Comparison of ENCODE assay signal across 13 cellular contexts in genomic region chr16:29696881-29697331, GRCh38. TPM values are rescaled to one million over a fixed set of nuclear protein-coding genes. Genes with fewer than 3 reads are reported as not detected.
DNase-seq lines count a peak whose midpoint lies in the region; ATAC-seq and TF ChIP-seq lines count a peak whose summit lies in the region.
"Had no signal": no experiment of that assay in that cellular context is flagged by ENCODE, and none has a peak within 500 bp of the region (broad histone marks: within the 10 kb centered on the region; RNA-seq: fewer than 3 reads in every experiment).

No MANE protein-coding gene starts in this region.

- no peak overlapping the region for H3K4me3 Mint-ChIP-seq in CD14-positive monocyte

- H3K9me1 ChIP-seq in IMR-90 (ENCODE audit: insufficient read depth, low read length): no peaks in the 10 kb centered on the region

- no peak overlapping the region for H2AK5ac ChIP-seq in IMR-90 (ENCODE audit: low read depth, low read length)

- peaks cover 9 to 15% (median 10%) of the 10 kb centered on the region in 3 donors for H3K27me3 Mint-ChIP-seq in CD14-positive monocyte (ENCODE audit: low read depth in 3 of 3)

- no peak overlapping the region for H4K91ac ChIP-seq in IMR-90 (ENCODE audit: insufficient read depth, low read depth, low read length)

- H3K9me3 Mint-ChIP-seq in CD14-positive monocyte: peaks cover 8 to 25% (median 20%) of the 10 kb centered on the region in 7 donors

- H3K4me1 ChIP-seq in IMR-90 (ENCODE audit: control insufficient read depth, insufficient read depth, low read length) (no peaks in the 10 kb centered on the region), osteoblast (ENCODE audit: insufficient read depth, low read length) (peaks cover 2% of the 10 kb centered on the region)

- intact Hi-C loops in CD14-positive monocyte (cut with micrococcal nuclease): loop anchor here (5.0 to 10.0 kb wide), 2 partner anchors 310 to 328 kb away; partner anchors contain the start of gene C16orf92 (in 1 of the 2)
- intact Hi-C loops in IMR-90 (cut with micrococcal nuclease): no loop called here

- POLR2A ChIA-PET in IMR-90 (lab: Charles Lee; ENCODE audit: unreplicated experiment): no interaction called here

- no peak overlapping the region for H2AFZ ChIP-seq in IMR-90 (replicated peaks; ENCODE audit: low read length, poor library complexity)
- H2AFZ ChIP-seq in osteoblast (ENCODE audit: low read length): no peak overlapping the region
- H2AFZ ChIP-seq: GM23248 had no signal

- H3K36me3 Mint-ChIP-seq in CD14-positive monocyte: peaks cover 0 to 2% of the 10 kb centered on the region in 2 donors
- H3K36me3 Mint-ChIP-seq: CD4-positive, CD25-positive, alpha-beta regulatory T cell had no signal

- no peaks in the 10 kb centered on the region for H4K20me1 ChIP-seq in IMR-90 (ENCODE audit: insufficient read depth, low read length)
- H4K20me1 ChIP-seq in osteoblast (ENCODE audit: insufficient read depth, low read length): no peaks in the 10 kb centered on the region

- no peak overlapping the region for H2BK20ac ChIP-seq in IMR-90 (ENCODE audit: low read depth, low read length)

- TF ChIP-seq POLR2A in IMR-90 (IDR thresholded peaks at IDR 0.05; ENCODE audit: low read depth, low read length): no peak

- no peak overlapping the region for H3K4me3 ChIP-seq in IMR-90 (ENCODE audit: insufficient read depth, low read depth, low read length)
- no peak overlapping the region for H3K4me3 ChIP-seq in osteoblast (ENCODE audit: insufficient read depth, low read length)
- H3K4me3 ChIP-seq: A549, GM23248 had no signal

- H3K27ac Mint-ChIP-seq in CD14-positive monocyte: no peak overlapping the region

- H2AK9ac ChIP-seq in IMR-90 (replicated peaks; ENCODE audit: low read depth, low read length, poor library complexity): peak overlapping the region; percentile 28

- H3K18ac ChIP-seq in IMR-90 (ENCODE audit: low read depth, low read length): no peak overlapping the region

- no peak overlapping the region for H4K8ac ChIP-seq in IMR-90 (ENCODE audit: low read depth in 2 of 2, low read length in 2 of 2)

- H3K79me2 ChIP-seq in osteoblast (ENCODE audit: insufficient read depth, low read length): no peaks in the 10 kb centered on the region

- dilution Hi-C loops in IMR-90 (cut with HindIII; ENCODE audit: low sequenced_read_pairs, unreplicated experiment): no loop called here

- no peak for ATAC-seq in IMR-90 (ENCODE audit: low read depth)
- no peak for ATAC-seq in HG03159 (IDR thresholded peaks at IDR 0.05; ENCODE audit: unreplicated experiment)
- ATAC-seq: A549 had no signal

- no peak for TF ChIP-seq RAD21 in IMR-90 (IDR thresholded peaks at IDR 0.05; ENCODE audit: low read length)

- no peak overlapping the region for H3K56ac ChIP-seq in IMR-90 (ENCODE audit: extremely low read depth, insufficient read depth, low read length)

- no peak overlapping the region for H3K27ac ChIP-seq in IMR-90 (ENCODE audit: insufficient read depth, low read length)
- no peak overlapping the region for H3K27ac ChIP-seq in osteoblast (ENCODE audit: low read depth, low read length)
- H3K27ac ChIP-seq: A549, GM23248 had no signal

- in situ Hi-C loops in IMR-90 (cut with MboI; ENCODE audit: low sequenced_read_pairs): loop anchor here (10.0 kb wide), 2 partner anchors 62 to 328 kb away; partner anchors contain the start of gene C16orf92

- no peak overlapping the region for H3K4ac ChIP-seq in IMR-90 (ENCODE audit: low read depth, low read length)

- H2BK5ac ChIP-seq in IMR-90 (ENCODE audit: low read depth, low read length, poor library complexity, severe bottlenecking): no peak overlapping the region

- no peak overlapping the region for H2BK15ac ChIP-seq in IMR-90 (ENCODE audit: low read depth, low read length)

- no peak overlapping the region for H2BK120ac ChIP-seq in IMR-90 (ENCODE audit: low read depth, low read length)

- H3K4me2 ChIP-seq in IMR-90 (ENCODE audit: low read depth, low read length) (no peak overlapping the region), osteoblast (ENCODE audit: insufficient read depth, low read length) (no peak overlapping the region)
- H3K4me2 ChIP-seq: A549 had no signal

- H3K79me1 ChIP-seq in IMR-90 (ENCODE audit: low read depth in 1 of 2, low read length in 2 of 2): no peaks in the 10 kb centered on the region

- peaks cover 10% of the 10 kb centered on the region; the same call in 1 of the 2 replicates for H3K27me3 ChIP-seq in IMR-90 (ENCODE audit: control insufficient read depth, insufficient read depth, low read length)
- H3K27me3 ChIP-seq in osteoblast (ENCODE audit: insufficient read depth, low read length): peaks cover 10% of the 10 kb centered on the region

- H4K5ac ChIP-seq in IMR-90 (ENCODE audit: low read depth, low read length): no peak overlapping the region

- H3K4me1 Mint-ChIP-seq in CD14-positive monocyte: peaks cover 15% of the 10 kb centered on the region

- TF ChIP-seq CTCF in CD14-positive monocyte (IDR thresholded peaks at IDR 0.05) (no peak), IMR-90 (conservative IDR thresholded peaks at IDR 0.05; ENCODE audit: low read depth, low read length) (no peak), osteoblast (IDR thresholded peaks at IDR 0.05; ENCODE audit: extremely low read depth, low read depth, low read length) (no peak)

- H3K9ac ChIP-seq in IMR-90 (ENCODE audit: low read depth, low read length): no peak overlapping the region
- H3K9ac ChIP-seq: GM23248 had no signal

- WGBS in IMR-90 (ENCODE audit: extremely low coverage in 2 of 2, insufficient read length in 1 of 2), 2 experiments: 90% methylated on average over 9 of the region's 21 CpGs; no CpG with 5 or more reads in 1 of the 2 experiments

- no TSS peak for BruUV-seq in IMR-90 (replicated peaks; lab: Mats Ljungman, UMichigan)

- DNase-seq in CD14-positive monocyte (ENCODE audit: low spot score): peak; percentile 43
- no peak for DNase-seq in IMR-90
- DNase-seq in iPS-NIHi11 (ENCODE audit: low spot score): peak; percentile 3
- DNase-seq in osteoblast (ENCODE audit: insufficient read length, low spot score, missing footprints): peak; percentile 53
- no peak for DNase-seq in T-helper 1 cell
- DNase-seq in activated CD4-positive, alpha-beta T cell treated with anti-CD3 and anti-CD28 coated beads, Interleukin-2, amount 50 U/mL, for 48 hours: no peak
- DNase-seq: CD4-positive, CD25-positive, alpha-beta regulatory T cell; GM23248; KBM-7 had no signal

- H3K23ac ChIP-seq in IMR-90 (ENCODE audit: low read depth, low read length): no peak overlapping the region

- H3K14ac ChIP-seq in IMR-90 (replicated peaks; ENCODE audit: low read depth, low read length): no peak overlapping the region

- H3K36me3 ChIP-seq in IMR-90 (ENCODE audit: control insufficient read depth, insufficient read depth, low read length) (no peaks in the 10 kb centered on the region), osteoblast (ENCODE audit: insufficient read depth, low read length) (no peaks in the 10 kb centered on the region)

- CTCF ChIA-PET in IMR-90 (lab: Yijun Ruan, JAX): no interaction called here

- H3K9me3 ChIP-seq in IMR-90 (ENCODE audit: control insufficient read depth, insufficient read depth, low read length) (no peaks in the 10 kb centered on the region), osteoblast (ENCODE audit: low read depth, low read length) (no peaks in the 10 kb centered on the region)
- H3K9me3 ChIP-seq: A549 had no signal

TF ChIP-seq in IMR-90, 13 proteins besides CTCF, POLR2A, EP300 and RAD21 (continues in another document):
- TF ChIP-seq ELK1 (IDR thresholded peaks at IDR 0.05; ENCODE audit: borderline replicate concordance, low read depth, low read length) (no peak), CEBPB (IDR thresholded peaks at IDR 0.05; ENCODE audit: low read depth, low read length) (no peak), FOS (IDR thresholded peaks at IDR 0.05; ENCODE audit: low read depth, low read length) (no peak), MAFK (IDR thresholded peaks at IDR 0.05; ENCODE audit: low read depth, low read length) (no peak), SMC3 (IDR thresholded peaks at IDR 0.05; ENCODE audit: low read depth, low read length) (no peak), USF2 (IDR thresholded peaks at IDR 0.05; ENCODE audit: low read depth, low read length) (no peak), MXI1 (IDR thresholded peaks at IDR 0.05; ENCODE audit: borderline replicate concordance, low read depth, low read length) (no peak), BHLHE40 (IDR thresholded peaks at IDR 0.05; ENCODE audit: low read depth, low read length) (no peak)

RNA-seq across cellular contexts. Expression of gene QPRT, which starts 17.9 kb away (rescaled TPM):
- polyA plus RNA-seq in CD14-positive monocyte: 1 to 10 TPM; 2.1 to 3.9 TPM
- 3.4 and 3.6 TPM in 2 replicates for total RNA-seq in IMR-90 (2012; rRNA removed)
- 6.3 and 6.8 TPM in 2 replicates for polyA plus RNA-seq in IMR-90 (2012; rRNA removed)
- polyA plus RNA-seq in IMR-90 (2012; cell fraction: cytosol; rRNA removed): 7.5 and 16.3 TPM in 2 replicates
- polyA plus RNA-seq in IMR-90 (2012; cell fraction: nucleus; rRNA removed; ENCODE audit: low replicate concordance): 9.0 and 10.8 TPM in 2 replicates
- total RNA-seq in osteoblast: 18.0 and 19.5 TPM in 2 replicates

RNA-seq across cellular contexts. Expression of gene SPN, which starts 33.9 kb away (rescaled TPM):
- polyA plus RNA-seq in CD14-positive monocyte: 10 to 100 TPM; 46.6 to 71.0 TPM
- total RNA-seq in IMR-90 (2012; rRNA removed): not detected in 2 replicates
- polyA plus RNA-seq in IMR-90 (2012; rRNA removed): not detected in 2 replicates
- polyA plus RNA-seq in IMR-90 (2012; cell fraction: cytosol; rRNA removed): not detected in 2 replicates
- not detected in 2 replicates for polyA plus RNA-seq in IMR-90 (2012; cell fraction: nucleus; rRNA removed; ENCODE audit: low replicate concordance)
- under 0.01 TPM in 1 of 2 replicates, not detected in the other for total RNA-seq in osteoblast
- total RNA-seq: GM23248 had no signal
- polyA plus RNA-seq: BJ, GM23248 had no signal

RNA-seq across cellular contexts. Expression of gene C16orf54, which starts 48.9 kb away (rescaled TPM):
- polyA plus RNA-seq in CD14-positive monocyte (10 to 100 TPM; 29.2 to 32.0 TPM), IMR-90 (2012; rRNA removed) (not detected in 2 replicates)
- total RNA-seq in IMR-90 (2012; rRNA removed) (not detected in 2 replicates), osteoblast (0.59 and 0.72 TPM in 2 replicates)
- polyA plus RNA-seq in IMR-90 (2012; cell fraction: cytosol; rRNA removed): not detected in 2 replicates
- polyA plus RNA-seq in IMR-90 (2012; cell fraction: nucleus; rRNA removed; ENCODE audit: low replicate concordance): not detected in 2 replicates
- total RNA-seq: GM23248 had no signal
- polyA plus RNA-seq: A549, AG04450, BJ, GM23248 had no signal

Comparison
In these comparisons a context has a peak if more than half of its experiments do, and no peak if none do; other contexts are left out.
1. DNase-seq: peak in CD14-positive monocyte (single experiment), iPS-NIHi11 (single experiment) and osteoblast (single experiment); none in IMR-90 (single experiment), T-helper 1 cell (0 of 5) and activated CD4-positive, alpha-beta T cell treated with anti-CD3 and anti-CD28 coated beads, Interleukin-2, amount 50 U/mL, for 48 hours (0 of 2).